ENCODE assay signal across 8 cellular contexts in the genomic region with DNA sequence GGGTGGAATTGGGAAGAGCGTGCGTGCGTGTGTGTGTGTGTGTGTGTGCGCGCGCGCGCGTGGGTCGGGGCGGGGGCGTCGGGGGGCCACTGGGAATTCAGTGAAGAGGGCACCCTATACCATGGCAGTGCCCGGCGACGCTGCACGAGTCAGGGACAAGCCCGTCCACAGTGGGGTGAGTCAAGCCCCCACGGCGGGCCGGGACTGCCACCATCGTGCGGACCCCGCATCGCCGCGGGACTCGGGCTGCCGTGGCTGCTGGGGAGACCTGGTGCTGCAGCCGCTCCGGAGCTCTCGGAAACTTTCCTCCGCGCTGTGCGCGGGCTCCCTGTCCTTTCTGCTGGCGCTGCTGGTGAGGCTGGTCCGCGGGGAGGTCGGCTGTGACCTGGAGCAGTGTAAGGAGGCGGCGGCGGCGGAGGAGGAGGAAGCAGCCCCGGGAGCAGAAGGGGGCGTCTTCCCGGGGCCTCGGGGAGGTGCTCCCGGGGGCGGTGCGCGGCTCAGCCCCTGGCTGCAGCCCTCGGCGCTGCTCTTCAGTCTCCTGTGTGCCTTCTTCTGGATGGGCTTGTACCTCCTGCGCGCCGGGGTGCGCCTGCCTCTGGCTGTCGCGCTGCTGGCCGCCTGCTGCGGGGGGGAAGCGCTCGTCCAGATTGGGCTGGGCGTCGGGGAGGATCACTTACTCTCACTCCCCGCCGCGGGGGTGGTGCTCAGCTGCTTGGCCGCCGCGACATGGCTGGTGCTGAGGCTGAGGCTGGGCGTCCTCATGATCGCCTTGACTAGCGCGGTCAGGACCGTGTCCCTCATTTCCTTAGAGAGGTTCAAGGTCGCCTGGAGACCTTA. TPM values are rescaled to one million over a fixed set of nuclear protein-coding genes. Genes with fewer than 3 reads are reported as not detected.
DNase-seq lines count a peak whose midpoint lies in the region; ATAC-seq and TF ChIP-seq lines count a peak whose summit lies in the region.

No MANE protein-coding gene starts in this region.

- H3K79me2 ChIP-seq in ACC112 (ENCODE audit: control insufficient read depth, insufficient read depth, low read length, unreplicated experiment) = peaks cover 34% of the 10 kb centered on the region

- H2AFZ ChIP-seq in ACC112 (ENCODE audit: low read length, unreplicated experiment) = peak overlapping the region; percentile 63

- H3K4me3 ChIP-seq in ACC112 (ENCODE audit: low read depth, low read length) (peak overlapping the region; percentile 93), HEK293 (ENCODE audit: low read depth, low read length) (peak overlapping the region; percentile 55), WERI-Rb-1 (ENCODE audit: low read depth, low read length) (peak overlapping the region; percentile 66), fibroblast of mammary gland (ENCODE audit: control insufficient read depth, low read depth, low read length) (peak overlapping the region; percentile 82), mucosa of stomach (ENCODE audit: low read length) (no peak overlapping the region), upper lobe of left lung (peak overlapping the region; percentile 15 to 63 (median 52))

- no peaks in the 10 kb centered on the region for H3K9me3 ChIP-seq in HEK293 (ENCODE audit: control insufficient read depth, insufficient read depth, low read depth, low read length)
- H3K9me3 ChIP-seq in WERI-Rb-1 (ENCODE audit: severe bottlenecking) = no peaks in the 10 kb centered on the region
- no peaks in the 10 kb centered on the region for H3K9me3 ChIP-seq in mucosa of stomach (ENCODE audit: control insufficient read depth, low read length)
- no peaks in the 10 kb centered on the region for H3K9me3 ChIP-seq in upper lobe of left lung

- TF ChIP-seq EP300 in upper lobe of left lung (IDR thresholded peaks at IDR 0.05) = no peak

- peak overlapping the region; percentile 62 for H3K9ac ChIP-seq in mucosa of stomach (ENCODE audit: low read length)

- DNase-seq in WERI-Rb-1 (peak; percentile 53), fibroblast of mammary gland (ENCODE audit: low read depth) (peak; percentile 52), upper lobe of left lung (peak; percentile 29 to 90), 8988T (no peak)

- TF ChIP-seq CTCF in HEK293 (tag by site-specific recombination; IDR thresholded peaks at IDR 0.05) (no peak), WERI-Rb-1 (IDR thresholded peaks at IDR 0.05; ENCODE audit: low read depth, low read length) (no peak), fibroblast of mammary gland (conservative IDR thresholded peaks at IDR 0.05; ENCODE audit: control insufficient read depth, insufficient read depth, low read depth, low read length) (no peak), upper lobe of left lung (IDR thresholded peaks at IDR 0.05) (peak in 1 of 6 experiments; percentile 18)

- POLR2A ChIA-PET in HEK293 (lab: Yijun Ruan, JAX) = interaction anchor here (0.8 kb wide), 1 partner anchor 1554 kb away, joined by 4 read pairs; no protein-coding TSS in a partner anchor

- H3K27ac ChIP-seq in ACC112 (ENCODE audit: low read depth, low read length) (peak overlapping the region; percentile 80), HEK293 (ENCODE audit: extremely low read depth, low read depth, low read length) (no peak overlapping the region), WERI-Rb-1 (no peak overlapping the region), upper lobe of left lung (peak overlapping the region; percentile 62 to 84 (median 76))

- ATAC-seq in upper lobe of left lung (ENCODE audit: low FRiP score in 2 of 2) = peak; percentile 79 to 85
- no peak for ATAC-seq in GM18511 (IDR thresholded peaks at IDR 0.05; ENCODE audit: unreplicated experiment)

- H3K4me1 ChIP-seq in ACC112 (ENCODE audit: control insufficient read depth, insufficient read depth, low read length, unreplicated experiment) (peaks cover 33% of the 10 kb centered on the region), HEK293 (ENCODE audit: control insufficient read depth, insufficient read depth, low read length) (no peaks in the 10 kb centered on the region; the same call in 1 of the 2 replicates), mucosa of stomach (ENCODE audit: control insufficient read depth, insufficient read depth, low read length) (no peaks in the 10 kb centered on the region), upper lobe of left lung (peaks cover 13 to 27% (median 17%) of the 10 kb centered on the region in 4 donors)

- H3K27me3 ChIP-seq in ACC112 (ENCODE audit: insufficient read depth, low read length) (no peaks in the 10 kb centered on the region), WERI-Rb-1 (ENCODE audit: insufficient read depth, low read depth, severe bottlenecking) (peaks cover 2% of the 10 kb centered on the region), mucosa of stomach (ENCODE audit: control insufficient read depth, insufficient read depth, low read length) (peaks cover 37% of the 10 kb centered on the region), upper lobe of left lung (peaks cover 0 to 8% (median 2%) of the 10 kb centered on the region in 4 donors)

- H3K36me3 ChIP-seq in ACC112 (ENCODE audit: insufficient read depth, low read length) (no peaks in the 10 kb centered on the region), HEK293 (ENCODE audit: control insufficient read depth in 2 of 2, insufficient read depth in 1 of 2, low read length in 2 of 2) (no peaks in the 10 kb centered on the region), WERI-Rb-1 (no peaks in the 10 kb centered on the region), mucosa of stomach (ENCODE audit: control insufficient read depth, insufficient read depth, low read length) (no peaks in the 10 kb centered on the region), upper lobe of left lung (no peaks in the 10 kb centered on the region)

- CTCF ChIA-PET in HEK293 (lab: Yijun Ruan, JAX) = no interaction called here

- 0 to 2% methylated on average over 5 to 69 of the region's 78 CpGs for WGBS in upper lobe of left lung, 2 donors

- peak in 1 of 4 donors; percentile 34 for TF ChIP-seq POLR2A in upper lobe of left lung (IDR thresholded peaks at IDR 0.05)

TF ChIP-seq in HEK293, 187 proteins besides CTCF, POLR2A, EP300 and RAD21 (continues in another document):
- TF ChIP-seq ZNF112 (tag by site-specific recombination; IDR thresholded peaks at IDR 0.05) (no peak), KLF1 (tag by site-specific recombination; IDR thresholded peaks at IDR 0.05) (no peak), ZNF670 (tag by site-specific recombination; IDR thresholded peaks at IDR 0.05; ENCODE audit: low read depth) (no peak), ZSCAN4 (tag by site-specific recombination; IDR thresholded peaks at IDR 0.05) (no peak), ZNF155 (tag by site-specific recombination; IDR thresholded peaks at IDR 0.05) (no peak), ZNF214 (tag by site-specific recombination; IDR thresholded peaks at IDR 0.05; ENCODE audit: borderline replicate concordance) (no peak), ZBTB10 (tag by site-specific recombination; IDR thresholded peaks at IDR 0.05) (0 out of 2 replicates have a peak, but pooled peaks have one; percentile 33), ZBTB8A (tag by site-specific recombination; IDR thresholded peaks at IDR 0.05) (no peak), ZNF335 (tag by site-specific recombination; conservative IDR thresholded peaks at IDR 0.05) (peak; percentile 65; the same call in 1 of the 2 replicates), ZEB2 (tag by site-specific recombination; IDR thresholded peaks at IDR 0.05) (no peak)
- TF ChIP-seq, protein P1, sequence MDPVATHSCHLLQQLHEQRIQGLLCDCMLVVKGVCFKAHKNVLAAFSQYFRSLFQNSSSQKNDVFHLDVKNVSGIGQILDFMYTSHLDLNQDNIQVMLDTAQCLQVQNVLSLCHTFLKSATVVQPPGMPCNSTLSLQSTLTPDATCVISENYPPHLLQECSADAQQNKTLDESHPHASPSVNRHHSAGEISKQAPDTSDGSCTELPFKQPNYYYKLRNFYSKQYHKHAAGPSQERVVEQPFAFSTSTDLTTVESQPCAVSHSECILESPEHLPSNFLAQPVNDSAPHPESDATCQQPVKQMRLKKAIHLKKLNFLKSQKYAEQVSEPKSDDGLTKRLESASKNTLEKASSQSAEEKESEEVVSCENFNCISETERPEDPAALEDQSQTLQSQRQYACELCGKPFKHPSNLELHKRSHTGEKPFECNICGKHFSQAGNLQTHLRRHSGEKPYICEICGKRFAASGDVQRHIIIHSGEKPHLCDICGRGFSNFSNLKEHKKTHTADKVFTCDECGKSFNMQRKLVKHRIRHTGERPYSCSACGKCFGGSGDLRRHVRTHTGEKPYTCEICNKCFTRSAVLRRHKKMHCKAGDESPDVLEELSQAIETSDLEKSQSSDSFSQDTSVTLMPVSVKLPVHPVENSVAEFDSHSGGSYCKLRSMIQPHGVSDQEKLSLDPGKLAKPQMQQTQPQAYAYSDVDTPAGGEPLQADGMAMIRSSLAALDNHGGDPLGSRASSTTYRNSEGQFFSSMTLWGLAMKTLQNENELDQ (tag by site-specific recombination; IDR thresholded peaks at IDR 0.05; ENCODE audit: low read depth) = no peak

RNA-seq across cellular contexts. Expression of gene PDE3A, which starts 1.0 kb away (rescaled TPM):
- 10 to 100 TPM in 1 of 6 donors, 1 to 10 TPM in 5; 1.0 to 10.0 (median 3.2) TPM for total RNA-seq in upper lobe of left lung

Comparison
In these comparisons a context has a peak if more than half of its experiments do, and no peak if none do; other contexts are left out.
1. H3K27ac ChIP-seq: peak in ACC112 (single experiment) and upper lobe of left lung (4 of 4); none in HEK293 (single experiment) and WERI-Rb-1 (single experiment).